22 cellular contexts compared by ENCODE assay signal in the genomic region with DNA sequence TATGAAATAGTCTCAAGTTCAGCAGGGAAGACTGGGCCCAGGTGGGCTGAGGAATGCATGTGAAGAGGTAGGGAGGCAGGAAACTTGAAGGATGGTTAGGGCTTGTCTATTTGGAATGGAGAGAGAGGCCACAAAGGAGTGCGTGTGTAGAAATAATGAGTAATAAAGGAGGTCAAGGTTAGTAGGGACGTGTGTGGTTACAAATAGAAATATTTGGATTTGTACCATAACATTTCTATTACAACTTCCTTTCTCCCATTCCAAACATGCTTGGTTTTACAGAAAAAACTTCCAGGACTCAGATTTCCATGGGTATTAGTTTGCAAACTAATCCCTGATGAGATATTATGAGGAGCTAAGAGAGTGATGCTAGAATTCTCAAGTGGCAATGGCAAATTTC.
DNase-seq lines count a peak whose midpoint lies in the region; ATAC-seq, FAIRE-seq and TF ChIP-seq lines count a peak whose summit lies in the region.
"Had no signal": no experiment of that assay in that cellular context is flagged by ENCODE, and none has a peak within 500 bp of the region (broad histone marks: within the 10 kb centered on the region; RNA-seq: fewer than 3 reads in every experiment).

No MANE protein-coding gene starts in this region.

- no peaks in the 10 kb centered on the region for H3K27me3 Mint-ChIP-seq in MCF 10A (ENCODE audit: insufficient read depth, unreplicated experiment)
- H3K27me3 Mint-ChIP-seq: activated CD8-positive, alpha-beta memory T cell treated with anti-CD3 and anti-CD28 coated beads, Interleukin-2, amount 10 ng/mL, durations not matched to agents 7 days and 5 days had no signal

- H3K4me2 ChIP-seq in mammary epithelial cell (ENCODE audit: insufficient read depth, low read depth, low read length) = no peak overlapping the region
- H3K4me2 ChIP-seq: neural progenitor cell, SK-N-SH had no signal

- no peak for FAIRE-seq in urothelium cell line (lab: Jason Lieb, UNC)
- FAIRE-seq: frontal cortex had no signal

- POLR2A ChIA-PET in MCF 10A (lab: Yijun Ruan, JAX) = no interaction called here

- H3K79me2 ChIP-seq in mammary epithelial cell (ENCODE audit: insufficient read depth, low read length) = no peaks in the 10 kb centered on the region

- DNase-seq in mammary epithelial cell (peak; percentile 59), MCF 10A (ENCODE audit: unreplicated experiment) (no peak), adipocyte (ENCODE audit: low read depth) (peak; percentile 62), fibroblast of the aortic adventitia (ENCODE audit: low read depth) (peak; percentile 29), urothelium cell line (ENCODE audit: low spot score) (peak; percentile 11), tibial artery (no peak), NCI-H2029 (lab: John Stamatoyannopoulos, UW) (no peak)
- DNase-seq: activated CD8-positive, alpha-beta memory T cell treated with anti-CD3 and anti-CD28 coated beads, Interleukin-2, amount 10 ng/mL, durations not matched to agents 7 days and 5 days; amygdala; endodermal cell; NCI-H1417 treated with DMSO at 0.1 percent for 48 hours; NCI-H82; SK-N-SH; stimulated activated CD4-positive, alpha-beta T cell treated with anti-CD3 and anti-CD28 coated beads, Interleukin-15, amount 100 ng/mL, for 24 hours; stimulated activated naive CD4-positive, alpha-beta T cell; T1000; transverse colon had no signal

- CTCF ChIA-PET in mammary epithelial cell (lab: Charles Lee; ENCODE audit: low non-redundant PET) = no interaction called here
- CTCF ChIA-PET in MCF 10A (lab: Yijun Ruan, JAX) = no interaction called here

- peaks cover 4% of the 10 kb centered on the region for H3K9me3 Mint-ChIP-seq in MCF 10A (ENCODE audit: unreplicated experiment)
- H3K9me3 Mint-ChIP-seq: endodermal cell, neural progenitor cell had no signal

- H3K4me3 ChIP-seq in mammary epithelial cell (replicated peaks in 1 of 3; ENCODE audit: insufficient read depth in 1 of 3, low read depth in 2 of 3, low read length in 3 of 3) = no peak overlapping the region
- H3K4me3 ChIP-seq in adipocyte (ENCODE audit: low read length) = no peak overlapping the region
- no peak overlapping the region for H3K4me3 ChIP-seq in fibroblast of the aortic adventitia (ENCODE audit: low read depth, low read length)
- H3K4me3 ChIP-seq in tibial artery = no peak overlapping the region
- H3K4me3 ChIP-seq: neural progenitor cell, transverse colon had no signal

- H3K27ac Mint-ChIP-seq in MCF 10A (ENCODE audit: low read depth, unreplicated experiment) = no peak overlapping the region
- H3K27ac Mint-ChIP-seq: activated CD8-positive, alpha-beta memory T cell treated with anti-CD3 and anti-CD28 coated beads, Interleukin-2, amount 10 ng/mL, durations not matched to agents 7 days and 5 days; endodermal cell; neural progenitor cell had no signal

- no peak overlapping the region for H2AFZ ChIP-seq in mammary epithelial cell (ENCODE audit: low read depth, low read length)
- H2AFZ ChIP-seq: neural progenitor cell had no signal

- no peaks in the 10 kb centered on the region for H3K4me1 Mint-ChIP-seq in MCF 10A (ENCODE audit: insufficient read depth, unreplicated experiment)
- H3K4me1 Mint-ChIP-seq: activated CD8-positive, alpha-beta memory T cell treated with anti-CD3 and anti-CD28 coated beads, Interleukin-2, amount 10 ng/mL, durations not matched to agents 7 days and 5 days; endodermal cell; neural progenitor cell had no signal

- 53% methylated on average over 2 of the region's 2 CpGs for WGBS in mammary epithelial cell (ENCODE audit: low coverage, missing lambda C conversion rate)

- no peaks in the 10 kb centered on the region for H3K36me3 Mint-ChIP-seq in MCF 10A (ENCODE audit: insufficient read depth, unreplicated experiment)
- H3K36me3 Mint-ChIP-seq: activated CD8-positive, alpha-beta memory T cell treated with anti-CD3 and anti-CD28 coated beads, Interleukin-2, amount 10 ng/mL, durations not matched to agents 7 days and 5 days had no signal

- H3K4me1 ChIP-seq in mammary epithelial cell (ENCODE audit: insufficient read depth, low read length) (peaks cover 4% of the 10 kb centered on the region), adipocyte (ENCODE audit: control insufficient read depth, insufficient read depth, low read length) (peaks cover 4% of the 10 kb centered on the region), tibial artery (no peaks in the 10 kb centered on the region)
- H3K4me1 ChIP-seq: neural progenitor cell, transverse colon had no signal

- in situ Hi-C loops in mammary epithelial cell (cut with MboI; ENCODE audit: low sequenced_read_pairs in 2 of 2) = no loop called here

- H4K20me1 ChIP-seq in mammary epithelial cell (ENCODE audit: insufficient read depth, low read length) = no peaks in the 10 kb centered on the region

- dilution Hi-C loops in mammary epithelial cell (cut with HindIII; ENCODE audit: low sequenced_read_pairs) = no loop called here

- no peaks in the 10 kb centered on the region for H3K36me3 ChIP-seq in mammary epithelial cell (ENCODE audit: insufficient read depth, low read length)
- H3K36me3 ChIP-seq in adipocyte (ENCODE audit: control insufficient read depth, insufficient read depth, low read length, severe bottlenecking) = no peaks in the 10 kb centered on the region
- H3K36me3 ChIP-seq in tibial artery = no peaks in the 10 kb centered on the region
- H3K36me3 ChIP-seq: neural progenitor cell, transverse colon had no signal

- H3K27ac ChIP-seq in mammary epithelial cell (ENCODE audit: insufficient read depth, low read depth, low read length) (no peak overlapping the region), tibial artery (no peak overlapping the region)
- H3K27ac ChIP-seq: neural progenitor cell, transverse colon had no signal

- no peak overlapping the region for H3K4me3 Mint-ChIP-seq in MCF 10A (ENCODE audit: unreplicated experiment)
- H3K4me3 Mint-ChIP-seq: activated CD8-positive, alpha-beta memory T cell treated with anti-CD3 and anti-CD28 coated beads, Interleukin-2, amount 10 ng/mL, durations not matched to agents 7 days and 5 days; endodermal cell; neural progenitor cell had no signal

- TF ChIP-seq CTCF in mammary epithelial cell (conservative IDR thresholded peaks at IDR 0.05 in 1 of 2, IDR thresholded peaks at IDR 0.05 in 1 of 2; ENCODE audit: extremely low read depth in 1 of 2, insufficient read depth in 1 of 2, low read depth in 1 of 2, low read length in 2 of 2) (no peak), MCF 10A (IDR thresholded peaks at IDR 0.05; ENCODE audit: unreplicated experiment) (no peak), fibroblast of the aortic adventitia (IDR thresholded peaks at IDR 0.05; ENCODE audit: insufficient read depth, low read length) (no peak), tibial artery (IDR thresholded peaks at IDR 0.05) (no peak)

- H3K9me3 ChIP-seq in mammary epithelial cell (replicated peaks; ENCODE audit: insufficient read depth, low read length) (no peaks in the 10 kb centered on the region), adipocyte (ENCODE audit: control insufficient read depth, low read length) (no peaks in the 10 kb centered on the region), tibial artery (no peaks in the 10 kb centered on the region)
- H3K9me3 ChIP-seq: SK-N-SH, transverse colon had no signal

- BruUV-seq in mammary epithelial cell (replicated peaks; lab: Mats Ljungman, UMichigan) (no TSS peak), MCF 10A (replicated peaks; lab: Mats Ljungman, UMichigan) (no TSS peak)

- no peak for ATAC-seq in HG03139 (IDR thresholded peaks at IDR 0.05; ENCODE audit: unreplicated experiment)
- ATAC-seq: activated CD4-positive, CD25-positive, alpha-beta regulatory T cell treated with anti-CD3 and anti-CD28 coated beads, Interleukin-2, amount 50 U/mL, for 24 hours; activated CD8-positive, alpha-beta memory T cell treated with anti-CD3 and anti-CD28 coated beads, Interleukin-2, amount 10 ng/mL, durations not matched to agents 7 days and 5 days; HCT116 had no signal

- intact Hi-C loops in mammary epithelial cell (cut with micrococcal nuclease) = no loop called here
- intact Hi-C loops in MCF 10A (cut with micrococcal nuclease) = no loop called here
- intact Hi-C loops in tibial artery (cut with DNase I; ENCODE audit: low total_unique reads) = no loop called here

- H3K9ac ChIP-seq in mammary epithelial cell (ENCODE audit: insufficient read depth, low read length) = no peak overlapping the region
- no peak overlapping the region for H3K9ac ChIP-seq in adipocyte (ENCODE audit: low read length)
- H3K9ac ChIP-seq: neural progenitor cell, SK-N-SH had no signal

- H3K27me3 ChIP-seq in mammary epithelial cell (ENCODE audit: insufficient read depth, low read length) (no peaks in the 10 kb centered on the region), adipocyte (replicated peaks; ENCODE audit: control insufficient read depth, insufficient read depth, low read length) (no peaks in the 10 kb centered on the region), tibial artery (no peaks in the 10 kb centered on the region)
- H3K27me3 ChIP-seq: neural progenitor cell, transverse colon had no signal

Comparison
In these comparisons a context has a peak if more than half of its experiments do, and no peak if none do; other contexts are left out.
1. DNase-seq: peak in mammary epithelial cell (single experiment), adipocyte (single experiment), fibroblast of the aortic adventitia (single experiment) and urothelium cell line (single experiment); none in MCF 10A (single experiment), tibial artery (0 of 2) and NCI-H2029 (single experiment).